ENCODE assay signal across 17 cellular contexts in the genomic region with DNA sequence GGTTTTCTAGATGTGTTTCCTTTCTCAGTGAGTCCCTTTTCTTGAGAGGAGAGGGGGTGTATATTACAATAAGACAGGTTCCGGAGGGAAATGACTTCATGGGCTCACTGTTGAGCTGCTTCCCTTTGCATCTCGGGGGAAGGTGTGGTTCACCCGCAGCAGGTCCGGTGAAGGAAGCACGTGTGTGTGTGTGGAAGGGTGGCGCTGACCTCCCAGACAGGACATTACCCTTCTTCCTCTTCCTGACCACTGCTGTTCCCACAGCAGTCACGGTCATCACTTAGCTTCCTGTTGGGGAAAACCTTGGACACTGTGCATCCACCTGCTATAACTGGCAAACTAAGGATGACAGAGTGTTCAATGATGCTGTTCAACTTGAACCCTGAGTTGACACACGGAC.
DNase-seq lines count a peak whose midpoint lies in the region; ATAC-seq, FAIRE-seq and TF ChIP-seq lines count a peak whose summit lies in the region.
"Had no signal": no experiment of that assay in that cellular context is flagged by ENCODE, and none has a peak within 500 bp of the region (broad histone marks: within the 10 kb centered on the region; RNA-seq: fewer than 3 reads in every experiment).

No MANE protein-coding gene starts in this region.

- no peaks in the 10 kb centered on the region for H3K9me3 ChIP-seq in pancreas
- H3K9me3 ChIP-seq in tibial nerve, result no peaks in the 10 kb centered on the region

- 76 to 86% methylated on average over 8 of the region's 8 CpGs for WGBS in pancreas, 2 donors
- WGBS in tibial nerve, 2 donors, result 74 to 80% methylated on average over 8 of the region's 8 CpGs

- peak in 1 of 2 donors; percentile 76 for TF ChIP-seq EP300 in tibial nerve (IDR thresholded peaks at IDR 0.05)

- peak overlapping the region in 1 of 2 donors; percentile 43 for H3K27ac Mint-ChIP-seq in stimulated activated naive CD8-positive, alpha-beta T cell treated with anti-CD3 and anti-CD28 coated beads, Interleukin-15, amount 100 ng/mL, for 72 hours
- H3K27ac Mint-ChIP-seq: activated naive CD4-positive, alpha-beta T cell treated with anti-CD3 and anti-CD28 coated beads, Interleukin-2, amount 50 U/mL, for 72 hours; H9; mesothelial cell of epicardium had no signal

- H3K4me1 Mint-ChIP-seq in stimulated activated naive CD8-positive, alpha-beta T cell treated with anti-CD3 and anti-CD28 coated beads, Interleukin-15, amount 100 ng/mL, for 72 hours, result no peaks in the 10 kb centered on the region

- H3K36me3 ChIP-seq in pancreas (no peaks in the 10 kb centered on the region), tibial nerve (no peaks in the 10 kb centered on the region)

- H3K4me3 Mint-ChIP-seq in stimulated activated naive CD8-positive, alpha-beta T cell treated with anti-CD3 and anti-CD28 coated beads, Interleukin-15, amount 100 ng/mL, for 72 hours, result no peak overlapping the region
- H3K4me3 Mint-ChIP-seq: H9, mesothelial cell of epicardium had no signal

- TF ChIP-seq CTCF in pancreas (IDR thresholded peaks at IDR 0.05) (no peak), foreskin keratinocyte (conservative IDR thresholded peaks at IDR 0.05) (no peak), tibial nerve (IDR thresholded peaks at IDR 0.05) (no peak)

- H3K9me3 Mint-ChIP-seq in stimulated activated naive CD8-positive, alpha-beta T cell treated with anti-CD3 and anti-CD28 coated beads, Interleukin-15, amount 100 ng/mL, for 72 hours, result no peaks in the 10 kb centered on the region
- H3K9me3 Mint-ChIP-seq: activated naive CD4-positive, alpha-beta T cell treated with anti-CD3 and anti-CD28 coated beads, Interleukin-2, amount 50 U/mL, for 72 hours; mesothelial cell of epicardium had no signal

- no peak overlapping the region for H3K4me3 ChIP-seq in pancreas
- H3K4me3 ChIP-seq in tibial nerve, result no peak overlapping the region

- H3K27ac ChIP-seq in pancreas (no peak overlapping the region), foreskin keratinocyte (no peak overlapping the region), tibial nerve (peak overlapping the region in 2 of 4 donors; percentile 12 to 43)
- H3K27ac ChIP-seq: KMS-11 had no signal

- H3K27me3 ChIP-seq in pancreas, result no peaks in the 10 kb centered on the region
- no peaks in the 10 kb centered on the region for H3K27me3 ChIP-seq in foreskin keratinocyte
- no peaks in the 10 kb centered on the region for H3K27me3 ChIP-seq in tibial nerve

- FAIRE-seq in pancreas (lab: Jason Lieb, UNC), result no peak

- peak; percentile 20 for ATAC-seq in stimulated activated naive CD8-positive, alpha-beta T cell treated with anti-CD3 and anti-CD28 coated beads, Interleukin-15, Interleukin-2, amounts not matched to agents 100 U/mL and 50 U/mL, for 24 hours
- no peak for ATAC-seq in stimulated activated naive CD8-positive, alpha-beta T cell treated with anti-CD3 and anti-CD28 coated beads, Interleukin-15, amount 100 ng/mL, for 72 hours
- peak; percentile 77 to 82 for ATAC-seq in left cardiac atrium
- peak in 3 of 4 donors; percentile 15 to 30 (median 21) for ATAC-seq in pancreas
- ATAC-seq in foreskin keratinocyte, result no peak
- ATAC-seq in HG03571 (IDR thresholded peaks at IDR 0.05; ENCODE audit: unreplicated experiment), result no peak

- H3K4me1 ChIP-seq in pancreas (peaks cover 0 to 7% (median 6%) of the 10 kb centered on the region in 3 donors), foreskin keratinocyte (peaks cover 3% of the 10 kb centered on the region), tibial nerve (peaks cover 0 to 18% (median 6%) of the 10 kb centered on the region in 4 donors)

- TF ChIP-seq POLR2A in tibial nerve (IDR thresholded peaks at IDR 0.05), result no peak

- H3K27me3 Mint-ChIP-seq in stimulated activated naive CD8-positive, alpha-beta T cell treated with anti-CD3 and anti-CD28 coated beads, Interleukin-15, amount 100 ng/mL, for 72 hours, result no peaks in the 10 kb centered on the region

- no peak for DNase-seq in stimulated activated naive CD8-positive, alpha-beta T cell treated with anti-CD3 and anti-CD28 coated beads, Interleukin-15, Interleukin-2, amounts not matched to agents 100 U/mL and 50 U/mL, for 24 hours
- DNase-seq in stimulated activated naive CD8-positive, alpha-beta T cell treated with anti-CD3 and anti-CD28 coated beads, Interleukin-15, amount 100 ng/mL, for 72 hours, result no peak
- DNase-seq in left cardiac atrium, result peak; percentile 72
- no peak for DNase-seq in pancreas
- no peak for DNase-seq in NCI-H1694 (lab: John Stamatoyannopoulos, UW)
- DNase-seq in foreskin keratinocyte, result no peak
- no peak for DNase-seq in tibial nerve (ENCODE audit: low spot score in 2 of 2)
- DNase-seq: activated CD4-positive, alpha-beta T cell treated with anti-CD3 and anti-CD28 coated beads for 4 hours; H9; NCI-H146; NCI-H524 treated with DMSO at 0.1 percent for 48 hours; stimulated activated CD4-positive, alpha-beta T cell treated with anti-CD3 and anti-CD28 coated beads, Interleukin-4, amount 100 ng/mL, for 24 hours; T-helper 1 cell had no signal

- intact Hi-C loops in left cardiac atrium (cut with DNase I), result no loop called here
- intact Hi-C loops in pancreas (cut with DNase I), result no loop called here

Comparison
In these comparisons a context has a peak if more than half of its experiments do, and no peak if none do; other contexts are left out.
1. ATAC-seq: peak in stimulated activated naive CD8-positive, alpha-beta T cell treated with anti-CD3 and anti-CD28 coated beads, Interleukin-15, Interleukin-2, amounts not matched to agents 100 U/mL and 50 U/mL, for 24 hours (single experiment), left cardiac atrium (2 of 2) and pancreas (3 of 4); none in stimulated activated naive CD8-positive, alpha-beta T cell treated with anti-CD3 and anti-CD28 coated beads, Interleukin-15, amount 100 ng/mL, for 72 hours (single experiment), foreskin keratinocyte (single experiment) and HG03571 (single experiment).